ENCODE assay signal across 1 cellular context in the genomic region with DNA sequence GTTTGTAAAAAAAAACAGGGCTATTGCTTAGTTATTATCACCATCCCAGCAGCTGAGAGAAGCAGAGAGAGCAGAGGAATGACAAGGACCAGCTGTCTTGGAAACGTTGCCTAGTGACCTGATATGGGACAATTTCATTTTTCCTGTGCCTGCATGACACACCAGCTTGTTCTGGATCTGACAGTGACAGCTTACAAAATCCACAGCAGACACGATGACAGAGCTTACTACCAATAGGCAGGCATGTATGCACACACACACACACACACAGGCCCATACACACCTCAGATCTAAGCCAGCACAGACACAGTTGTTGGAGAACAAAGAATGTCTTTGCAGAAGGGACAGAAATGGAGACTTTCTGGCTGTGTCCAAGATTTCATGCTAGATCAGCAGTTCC.
TF ChIP-seq lines count a peak whose summit lies in the region.

No MANE protein-coding gene starts in this region.

TF ChIP-seq in HepG2, 621 proteins besides CTCF, POLR2A, EP300 and RAD21:
- TF ChIP-seq MAFK (conservative IDR thresholded peaks at IDR 0.05 in 1 of 2, IDR thresholded peaks at IDR 0.05 in 1 of 2; ENCODE audit: low read length in 2 of 2) (peak; percentile 28 to 52; a peak in 2 of 4 replicates), ZSCAN22 (CRISPR knock-in tag; IDR thresholded peaks at IDR 0.05) (no peak), MAFF (IDR thresholded peaks at IDR 0.05; ENCODE audit: low read depth, low read length) (0 out of 2 replicates have a peak, but pooled peaks have one; percentile 8)
TF ChIP-seq in HepG2: peak in this region for 2.
